In the genomic region with DNA sequence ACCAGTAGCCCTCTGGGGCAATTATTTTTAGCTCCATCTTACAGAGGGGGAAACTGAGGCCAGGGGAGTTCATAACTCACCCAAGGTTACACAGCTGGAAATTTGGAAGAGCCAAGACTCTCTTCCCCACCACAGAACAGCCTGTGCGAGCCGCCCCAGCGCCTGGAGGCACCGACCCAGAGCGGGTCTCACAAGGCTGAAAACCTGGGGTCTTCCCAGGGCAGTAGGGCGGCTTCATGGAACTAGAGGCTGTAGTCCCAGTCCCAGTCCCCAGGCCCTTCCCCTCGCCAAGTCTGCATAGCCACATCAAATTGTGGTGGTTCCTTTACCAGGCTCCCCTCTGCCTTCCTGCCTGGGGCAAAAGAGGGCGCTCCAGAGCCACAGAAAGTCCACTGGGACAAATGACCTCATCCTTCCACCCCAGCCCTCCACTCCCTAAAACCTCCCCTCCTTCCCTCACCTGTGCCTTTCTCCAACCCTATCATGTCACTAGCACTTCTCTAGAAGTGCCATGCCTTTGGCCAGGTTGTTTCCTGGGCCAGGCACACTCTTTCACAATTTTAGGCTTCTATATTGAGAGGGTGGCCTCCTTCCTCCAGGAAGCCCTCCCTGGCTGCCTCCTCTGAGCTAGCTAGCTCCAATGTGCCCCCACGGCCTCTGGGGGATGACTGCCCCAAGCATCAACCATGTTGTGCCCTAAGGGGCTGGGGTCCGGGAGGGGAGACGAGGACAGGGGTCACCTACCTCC, we compare ENCODE assay signal across 1 cellular context.
TF ChIP-seq lines count a peak whose summit lies in the region.

No MANE protein-coding gene starts in this region.

TF ChIP-seq in HepG2, 621 proteins besides CTCF, POLR2A, EP300 and RAD21 (continues in another document):
- TF ChIP-seq, protein P1, sequence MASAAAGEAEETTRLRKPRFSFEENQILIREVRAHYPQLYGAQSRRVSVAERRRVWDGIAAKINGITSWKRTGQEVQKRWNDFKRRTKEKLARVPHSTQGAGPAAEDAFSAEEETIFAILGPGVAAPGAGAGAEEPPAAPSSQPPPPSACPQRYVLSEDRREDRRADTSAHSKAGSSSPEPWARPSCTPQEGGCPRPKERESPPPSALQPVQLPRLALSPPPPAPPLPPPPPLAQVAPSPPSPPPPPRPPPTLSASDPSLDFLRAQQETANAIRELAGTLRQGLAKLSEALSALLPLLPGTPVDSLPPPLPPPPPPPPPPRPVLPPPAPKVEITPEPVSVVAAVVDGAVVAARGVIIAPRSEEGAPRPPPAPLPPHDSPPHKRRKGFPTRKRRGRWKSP (CRISPR knock-in tag; IDR thresholded peaks at IDR 0.05), result 0 out of 2 replicates have a peak, but pooled peaks have one; percentile 3
- TF ChIP-seq SMC3 (IDR thresholded peaks at IDR 0.05; ENCODE audit: low read length) (peak; percentile 85), ZNF274 (CRISPR knock-in tag; IDR thresholded peaks at IDR 0.05) (0 out of 2 replicates have a peak, but pooled peaks have one; percentile 5), ZNF747 (CRISPR knock-in tag; IDR thresholded peaks at IDR 0.05; ENCODE audit: borderline replicate concordance) (peak; percentile 11; the same call in 1 of the 2 replicates), GABPA (IDR thresholded peaks at IDR 0.05; ENCODE audit: low read depth, low read length) (no peak), GABPA (CRISPR knock-in tag; IDR thresholded peaks at IDR 0.05; ENCODE audit: low read depth) (no peak), SNAI1 (CRISPR knock-in tag; IDR thresholded peaks at IDR 0.05; ENCODE audit: borderline replicate concordance) (0 out of 2 replicates have a peak, but pooled peaks have one; percentile 5), KDM1A (CRISPR knock-in tag; IDR thresholded peaks at IDR 0.05) (peak; percentile 13; the same call in 1 of the 2 replicates), ZNF607 (CRISPR knock-in tag; IDR thresholded peaks at IDR 0.05; ENCODE audit: borderline replicate concordance) (0 out of 2 replicates have a peak, but pooled peaks have one; percentile 9), ZNF143 (CRISPR knock-in tag; IDR thresholded peaks at IDR 0.05) (0 out of 2 replicates have a peak, but pooled peaks have one; percentile 8), ZNF850 (CRISPR knock-in tag; conservative IDR thresholded peaks at IDR 0.05) (0 out of 2 replicates have a peak, but pooled peaks have one; percentile 15), ZNF644 (CRISPR knock-in tag; IDR thresholded peaks at IDR 0.05; ENCODE audit: low read depth) (no peak), ATF7 (IDR thresholded peaks at IDR 0.05) (peak; percentile 95), ATF7 (CRISPR knock-in tag; IDR thresholded peaks at IDR 0.05) (peak; percentile 98), ZNF468 (CRISPR knock-in tag; IDR thresholded peaks at IDR 0.05) (no peak), KLF6 (CRISPR knock-in tag; IDR thresholded peaks at IDR 0.05) (peak; percentile 20; the same call in 1 of the 2 replicates), ZNF839 (CRISPR knock-in tag; IDR thresholded peaks at IDR 0.05; ENCODE audit: borderline replicate concordance) (0 out of 2 replicates have a peak, but pooled peaks have one; percentile 15), YY1 (IDR thresholded peaks at IDR 0.05; ENCODE audit: insufficient read depth, insufficient replicate concordance, low read depth, low read length) (peak; percentile 28), ZNF256 (CRISPR knock-in tag; conservative IDR thresholded peaks at IDR 0.05) (0 out of 2 replicates have a peak, but pooled peaks have one; percentile 58), ZFP90 (CRISPR knock-in tag; IDR thresholded peaks at IDR 0.05; ENCODE audit: borderline replicate concordance) (0 out of 2 replicates have a peak, but pooled peaks have one; percentile 15), ZSCAN20 (CRISPR knock-in tag; IDR thresholded peaks at IDR 0.05; ENCODE audit: borderline replicate concordance) (0 out of 2 replicates have a peak, but pooled peaks have one; percentile 52), PCBP2 (optimal IDR thresholded peaks at IDR 0.05; ENCODE audit: low read depth, low read length, poor library complexity, severe bottlenecking) (peak; percentile 20), ZKSCAN5 (CRISPR knock-in tag; IDR thresholded peaks at IDR 0.05) (peak; percentile 70; the same call in 1 of the 2 replicates), CHD4 (IDR thresholded peaks at IDR 0.05; ENCODE audit: borderline replicate concordance, low read length) (peak; percentile 99), ARNT (IDR thresholded peaks at IDR 0.05) (no peak), JUND (CRISPR knock-in tag; IDR thresholded peaks at IDR 0.05) (peak; percentile 85), ZNF775 (CRISPR knock-in tag; IDR thresholded peaks at IDR 0.05; ENCODE audit: borderline replicate concordance) (peak; percentile 15; the same call in 1 of the 2 replicates), ZNF749 (CRISPR knock-in tag; IDR thresholded peaks at IDR 0.05; ENCODE audit: borderline replicate concordance) (peak; percentile 94; the same call in 1 of the 2 replicates), ZFP36 (IDR thresholded peaks at IDR 0.05; ENCODE audit: borderline replicate concordance, low read depth, low read length, partially characterized antibody) (peak; percentile 98), NAIF1 (CRISPR knock-in tag; IDR thresholded peaks at IDR 0.05; ENCODE audit: borderline replicate concordance) (peak; percentile 13; the same call in 1 of the 2 replicates), JUN (CRISPR knock-in tag; IDR thresholded peaks at IDR 0.05) (peak; percentile 79; the same call in 1 of the 2 replicates), ZBTB21 (CRISPR knock-in tag; IDR thresholded peaks at IDR 0.05) (0 out of 2 replicates have a peak, but pooled peaks have one; percentile 11), BRCA1 (CRISPR knock-in tag; IDR thresholded peaks at IDR 0.05) (peak; percentile 56; the same call in 1 of the 2 replicates), XRCC5 (optimal IDR thresholded peaks at IDR 0.05; ENCODE audit: low read length) (peak; percentile 46), ZNF83 (CRISPR knock-in tag; IDR thresholded peaks at IDR 0.05; ENCODE audit: borderline replicate concordance) (no peak; the same call in 1 of the 2 replicates), ZNF746 (CRISPR knock-in tag; IDR thresholded peaks at IDR 0.05) (no peak), ZNF761 (CRISPR knock-in tag; conservative IDR thresholded peaks at IDR 0.05) (no peak), ZNF510 (CRISPR knock-in tag; IDR thresholded peaks at IDR 0.05; ENCODE audit: low read depth) (0 out of 2 replicates have a peak, but pooled peaks have one; percentile 68), PCBP1 (IDR thresholded peaks at IDR 0.05; ENCODE audit: borderline replicate concordance, low read depth, low read length) (no peak), ZMYM3 (CRISPR knock-in tag; IDR thresholded peaks at IDR 0.05) (peak; percentile 99), LCORL (IDR thresholded peaks at IDR 0.05) (peak; percentile 87), LCORL (CRISPR knock-in tag; IDR thresholded peaks at IDR 0.05) (no peak), FOSL2 (CRISPR knock-in tag; IDR thresholded peaks at IDR 0.05) (peak; percentile 49; the same call in 1 of the 2 replicates), PHF21A (CRISPR knock-in tag; IDR thresholded peaks at IDR 0.05) (no peak), SPEN (CRISPR knock-in tag; IDR thresholded peaks at IDR 0.05; ENCODE audit: low read depth) (no peak; the same call in 1 of the 2 replicates), REPIN1 (CRISPR knock-in tag; IDR thresholded peaks at IDR 0.05; ENCODE audit: borderline replicate concordance, low read depth) (0 out of 2 replicates have a peak, but pooled peaks have one; percentile 10), SALL2 (CRISPR knock-in tag; IDR thresholded peaks at IDR 0.05) (no peak), ZNF598 (CRISPR knock-in tag; IDR thresholded peaks at IDR 0.05; ENCODE audit: borderline replicate concordance) (0 out of 2 replicates have a peak, but pooled peaks have one; percentile 29)
- TF ChIP-seq, protein P2, sequence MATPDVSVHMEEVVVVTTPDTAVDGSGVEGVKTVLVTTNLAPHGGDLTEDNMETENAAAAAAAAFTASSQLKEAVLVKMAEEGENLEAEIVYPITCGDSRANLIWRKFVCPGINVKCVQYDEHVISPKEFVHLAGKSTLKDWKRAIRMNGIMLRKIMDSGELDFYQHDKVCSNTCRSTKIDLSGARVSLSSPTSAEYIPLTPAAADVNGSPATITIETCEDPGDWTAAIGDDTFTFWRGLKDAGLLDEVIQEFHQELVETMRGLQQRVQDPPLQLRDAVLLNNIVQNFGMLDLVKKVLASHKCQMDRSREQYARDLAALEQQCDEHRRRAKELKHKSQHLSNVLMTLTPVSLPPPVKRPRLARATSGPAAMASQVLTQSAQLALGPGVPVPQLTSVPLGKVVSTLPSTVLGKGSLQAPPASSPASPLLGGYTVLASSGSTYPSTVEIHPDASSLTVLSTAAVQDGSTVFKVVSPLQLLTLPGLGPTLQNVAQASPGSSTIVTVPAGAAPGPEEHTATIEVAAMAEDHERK (CRISPR knock-in tag; IDR thresholded peaks at IDR 0.05; ENCODE audit: low read depth), result no peak
- TF ChIP-seq, protein P3, sequence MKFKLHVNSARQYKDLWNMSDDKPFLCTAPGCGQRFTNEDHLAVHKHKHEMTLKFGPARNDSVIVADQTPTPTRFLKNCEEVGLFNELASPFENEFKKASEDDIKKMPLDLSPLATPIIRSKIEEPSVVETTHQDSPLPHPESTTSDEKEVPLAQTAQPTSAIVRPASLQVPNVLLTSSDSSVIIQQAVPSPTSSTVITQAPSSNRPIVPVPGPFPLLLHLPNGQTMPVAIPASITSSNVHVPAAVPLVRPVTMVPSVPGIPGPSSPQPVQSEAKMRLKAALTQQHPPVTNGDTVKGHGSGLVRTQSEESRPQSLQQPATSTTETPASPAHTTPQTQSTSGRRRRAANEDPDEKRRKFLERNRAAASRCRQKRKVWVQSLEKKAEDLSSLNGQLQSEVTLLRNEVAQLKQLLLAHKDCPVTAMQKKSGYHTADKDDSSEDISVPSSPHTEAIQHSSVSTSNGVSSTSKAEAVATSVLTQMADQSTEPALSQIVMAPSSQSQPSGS (CRISPR knock-in tag; IDR thresholded peaks at IDR 0.05), result peak; percentile 96
- TF ChIP-seq, protein P4, sequence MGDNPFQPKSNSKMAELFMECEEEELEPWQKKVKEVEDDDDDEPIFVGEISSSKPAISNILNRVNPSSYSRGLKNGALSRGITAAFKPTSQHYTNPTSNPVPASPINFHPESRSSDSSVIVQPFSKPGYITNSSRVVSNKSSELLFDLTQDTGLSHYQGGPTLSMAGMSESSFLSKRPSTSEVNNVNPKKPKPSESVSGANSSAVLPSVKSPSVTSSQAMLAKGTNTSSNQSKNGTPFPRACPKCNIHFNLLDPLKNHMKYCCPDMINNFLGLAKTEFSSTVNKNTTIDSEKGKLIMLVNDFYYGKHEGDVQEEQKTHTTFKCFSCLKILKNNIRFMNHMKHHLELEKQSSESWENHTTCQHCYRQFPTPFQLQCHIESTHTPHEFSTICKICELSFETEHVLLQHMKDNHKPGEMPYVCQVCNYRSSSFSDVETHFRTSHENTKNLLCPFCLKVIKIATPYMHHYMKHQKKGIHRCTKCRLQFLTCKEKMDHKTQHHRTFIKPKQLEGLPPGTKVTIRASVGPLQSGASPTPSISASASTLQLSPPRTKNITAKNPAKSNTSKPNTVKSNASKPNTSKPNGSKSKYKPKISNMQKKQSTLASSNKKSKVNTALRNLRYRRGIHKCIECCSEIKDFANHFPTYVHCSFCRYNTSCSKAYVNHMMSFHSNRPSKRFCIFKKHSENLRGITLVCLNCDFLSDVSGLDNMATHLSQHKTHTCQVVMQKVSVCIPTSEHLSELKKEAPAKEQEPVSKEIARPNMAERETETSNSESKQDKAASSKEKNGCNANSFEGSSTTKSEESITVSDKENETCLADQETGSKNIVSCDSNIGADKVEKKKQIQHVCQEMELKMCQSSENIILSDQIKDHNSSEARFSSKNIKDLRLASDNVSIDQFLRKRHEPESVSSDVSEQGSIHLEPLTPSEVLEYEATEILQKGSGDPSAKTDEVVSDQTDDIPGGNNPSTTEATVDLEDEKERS (CRISPR knock-in tag; IDR thresholded peaks at IDR 0.05), result peak; percentile 87
- TF ChIP-seq, protein P5, sequence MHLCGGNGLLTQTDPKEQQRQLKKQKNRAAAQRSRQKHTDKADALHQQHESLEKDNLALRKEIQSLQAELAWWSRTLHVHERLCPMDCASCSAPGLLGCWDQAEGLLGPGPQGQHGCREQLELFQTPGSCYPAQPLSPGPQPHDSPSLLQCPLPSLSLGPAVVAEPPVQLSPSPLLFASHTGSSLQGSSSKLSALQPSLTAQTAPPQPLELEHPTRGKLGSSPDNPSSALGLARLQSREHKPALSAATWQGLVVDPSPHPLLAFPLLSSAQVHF (CRISPR knock-in tag; IDR thresholded peaks at IDR 0.05), result no peak
- TF ChIP-seq, protein P6, sequence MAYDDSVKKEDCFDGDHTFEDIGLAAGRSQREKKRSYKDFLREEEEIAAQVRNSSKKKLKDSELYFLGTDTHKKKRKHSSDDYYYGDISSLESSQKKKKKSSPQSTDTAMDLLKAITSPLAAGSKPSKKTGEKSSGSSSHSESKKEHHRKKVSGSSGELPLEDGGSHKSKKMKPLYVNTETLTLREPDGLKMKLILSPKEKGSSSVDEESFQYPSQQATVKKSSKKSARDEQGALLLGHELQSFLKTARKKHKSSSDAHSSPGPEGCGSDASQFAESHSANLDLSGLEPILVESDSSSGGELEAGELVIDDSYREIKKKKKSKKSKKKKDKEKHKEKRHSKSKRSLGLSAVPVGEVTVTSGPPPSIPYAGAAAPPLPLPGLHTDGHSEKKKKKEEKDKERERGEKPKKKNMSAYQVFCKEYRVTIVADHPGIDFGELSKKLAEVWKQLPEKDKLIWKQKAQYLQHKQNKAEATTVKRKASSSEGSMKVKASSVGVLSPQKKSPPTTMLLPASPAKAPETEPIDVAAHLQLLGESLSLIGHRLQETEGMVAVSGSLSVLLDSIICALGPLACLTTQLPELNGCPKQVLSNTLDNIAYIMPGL (CRISPR knock-in tag; IDR thresholded peaks at IDR 0.05; ENCODE audit: borderline replicate concordance in 1 of 2, low read depth in 1 of 2), result peak in 1 of 2 experiments; percentile 83; a peak in 1 of 4 replicates
- TF ChIP-seq, protein P7, sequence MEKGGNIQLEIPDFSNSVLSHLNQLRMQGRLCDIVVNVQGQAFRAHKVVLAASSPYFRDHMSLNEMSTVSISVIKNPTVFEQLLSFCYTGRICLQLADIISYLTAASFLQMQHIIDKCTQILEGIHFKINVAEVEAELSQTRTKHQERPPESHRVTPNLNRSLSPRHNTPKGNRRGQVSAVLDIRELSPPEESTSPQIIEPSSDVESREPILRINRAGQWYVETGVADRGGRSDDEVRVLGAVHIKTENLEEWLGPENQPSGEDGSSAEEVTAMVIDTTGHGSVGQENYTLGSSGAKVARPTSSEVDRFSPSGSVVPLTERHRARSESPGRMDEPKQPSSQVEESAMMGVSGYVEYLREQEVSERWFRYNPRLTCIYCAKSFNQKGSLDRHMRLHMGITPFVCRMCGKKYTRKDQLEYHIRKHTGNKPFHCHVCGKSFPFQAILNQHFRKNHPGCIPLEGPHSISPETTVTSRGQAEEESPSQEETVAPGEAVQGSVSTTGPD (CRISPR knock-in tag; IDR thresholded peaks at IDR 0.05), result peak; percentile 30; the same call in 1 of the 2 replicates
- TF ChIP-seq, protein P8, sequence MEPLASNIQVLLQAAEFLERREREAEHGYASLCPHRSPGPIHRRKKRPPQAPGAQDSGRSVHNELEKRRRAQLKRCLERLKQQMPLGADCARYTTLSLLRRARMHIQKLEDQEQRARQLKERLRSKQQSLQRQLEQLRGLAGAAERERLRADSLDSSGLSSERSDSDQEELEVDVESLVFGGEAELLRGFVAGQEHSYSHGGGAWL (CRISPR knock-in tag; IDR thresholded peaks at IDR 0.05), result 0 out of 2 replicates have a peak, but pooled peaks have one; percentile 15
- TF ChIP-seq, protein P9, sequence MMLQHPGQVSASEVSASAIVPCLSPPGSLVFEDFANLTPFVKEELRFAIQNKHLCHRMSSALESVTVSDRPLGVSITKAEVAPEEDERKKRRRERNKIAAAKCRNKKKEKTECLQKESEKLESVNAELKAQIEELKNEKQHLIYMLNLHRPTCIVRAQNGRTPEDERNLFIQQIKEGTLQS (CRISPR knock-in tag; IDR thresholded peaks at IDR 0.05), result peak; percentile 84
